Comparison of ENCODE assay signal across 8 cellular contexts in the genomic region with DNA sequence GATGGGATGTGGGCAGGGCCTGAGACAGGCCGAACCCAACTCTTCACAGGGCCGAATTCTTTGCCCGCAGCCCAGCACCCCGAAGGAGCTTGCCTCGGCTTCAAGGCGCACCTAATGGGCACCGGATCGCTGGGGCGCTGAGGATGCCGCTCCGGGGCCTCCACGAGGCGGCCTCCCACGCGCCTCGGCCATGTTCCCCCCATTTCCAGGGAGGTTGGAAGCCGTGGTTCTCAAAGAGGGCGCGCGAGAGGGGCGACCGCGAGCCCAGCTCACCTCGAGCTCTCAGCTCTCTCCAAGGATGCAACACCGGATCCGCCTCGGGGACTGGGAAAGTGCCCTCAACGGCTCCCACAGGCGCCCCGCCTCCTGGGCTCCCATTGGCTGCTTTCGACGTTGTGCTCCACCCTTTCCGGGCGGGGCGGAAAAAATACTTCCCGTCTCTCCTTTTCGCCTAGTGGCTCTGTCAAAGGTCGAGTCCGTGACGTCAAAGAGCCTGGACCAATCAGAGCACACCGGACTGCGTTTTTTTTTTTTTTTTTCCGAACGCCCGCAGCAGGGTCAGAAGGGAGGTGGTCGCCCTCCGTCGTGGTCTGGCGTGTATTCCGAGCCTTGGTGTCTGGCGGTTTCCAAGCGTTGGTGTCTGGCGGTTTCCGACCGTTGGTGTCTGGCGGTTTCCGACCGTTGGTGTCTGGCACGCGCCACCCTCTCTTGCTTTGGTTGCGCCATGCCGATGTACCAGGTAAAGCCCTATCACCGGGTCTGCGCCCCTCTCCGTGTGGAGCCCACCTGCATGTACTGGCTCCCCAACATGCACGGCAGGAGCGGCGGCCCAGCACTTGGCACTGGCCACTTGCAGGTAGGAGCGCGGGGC. TPM values are rescaled to one million over a fixed set of nuclear protein-coding genes. Genes with fewer than 3 reads are reported as not detected.
A peak's percentile ranks its signal among the peaks of the same experiment; 100 is the strongest.
DNase-seq lines count a peak whose midpoint lies in the region; ATAC-seq and TF ChIP-seq lines count a peak whose summit lies in the region.
"Not testable (repeated sequence)": the region's sequence is repeated elsewhere in the genome, so short reads cannot be mapped to it uniquely, and the experiment has no call there.

No MANE protein-coding gene starts in this region.

- intact Hi-C loops in Panc1 (cut with micrococcal nuclease; ENCODE audit: unreplicated experiment); colonic mucosa (cut with DNase I); aorta (cut with DNase I): not testable (repeated sequence)

- not testable (repeated sequence) for H3K36me3 ChIP-seq in Panc1 (ENCODE audit: control insufficient read depth, insufficient read depth, low read length); colonic mucosa; aorta (ENCODE audit: control insufficient read depth in 1 of 2, insufficient read depth in 2 of 2, low read length in 1 of 2)

- H3K4me3 ChIP-seq in Panc1 (ENCODE audit: low read depth in 2 of 2, low read length in 2 of 2) (peak overlapping the region in 1 of 2 experiments; percentile 16; a peak in 1 of 4 replicates), skin epidermis (peak overlapping the region in 5 of 7 experiments; percentile 16 to 48 (median 40))
- not testable (repeated sequence) for H3K4me3 ChIP-seq in colonic mucosa; aorta (ENCODE audit: low read length in 2 of 2)

- CTCF ChIA-PET in Panc1 (lab: Charles Lee) = not testable (repeated sequence)

- in situ Hi-C loops in Panc1 (cut with HindIII; ENCODE audit: low pct_unique_long_range_greater_than_20kb, low sequenced_read_pairs) = not testable (repeated sequence)

- POLR2A ChIA-PET in Panc1 (lab: Charles Lee) = not testable (repeated sequence)

- not testable (repeated sequence) for H3K4me1 ChIP-seq in Panc1 (ENCODE audit: control insufficient read depth, insufficient read depth, low read length); colonic mucosa; aorta (ENCODE audit: control insufficient read depth in 1 of 2, insufficient read depth in 2 of 2, low read length in 2 of 2)

- DNase-seq in Panc1 (ENCODE audit: low read depth, low spot score); aorta: not testable (repeated sequence)
- DNase-seq in activated T-cell treated with anti-CD3 and anti-CD28 coated beads for 48 hours (ENCODE audit: low read depth) (peak; percentile 19), colonic mucosa (peak; percentile 27), kidney tubule cell (ENCODE audit: low spot score) (peak; percentile 25)

- not testable (repeated sequence) for BruUV-seq in Panc1 (replicated peaks; lab: Mats Ljungman, UMichigan)

- H3K9ac ChIP-seq in colonic mucosa (ENCODE audit: low read depth in 2 of 2, low read length in 2 of 2) = not testable (repeated sequence)

- 0% methylated on average over 10 to 39 of the region's 70 CpGs for WGBS in aorta, 2 donors

- H3K9me3 ChIP-seq in Panc1 (ENCODE audit: control insufficient read depth, insufficient read depth, low read depth, low read length); colonic mucosa; aorta (ENCODE audit: control insufficient read depth, low read length): not testable (repeated sequence)

- ATAC-seq in GM19328 (IDR thresholded peaks at IDR 0.05; ENCODE audit: unreplicated experiment) (peak; percentile 57), HG02970 (IDR thresholded peaks at IDR 0.05; ENCODE audit: low FRiP score, unreplicated experiment) (peak; percentile 77), Panc1 (peak; percentile 95), aorta (ENCODE audit: low FRiP score) (peak; percentile 93)

- not testable (repeated sequence) for TF ChIP-seq CTCF in Panc1 (IDR thresholded peaks at IDR 0.05); colonic mucosa (IDR thresholded peaks at IDR 0.05)

- H3K27ac ChIP-seq in Panc1 (ENCODE audit: low read length); colonic mucosa: not testable (repeated sequence)
- peak overlapping the region in 8 of 21 experiments; percentile 30 to 79 (median 54) for H3K27ac ChIP-seq in skin epidermis
- H3K27ac ChIP-seq in aorta (ENCODE audit: low read depth in 1 of 2, low read length in 2 of 2) = peak overlapping the region in 1 of 2 donors; percentile 44

- H3K27me3 ChIP-seq in Panc1 (ENCODE audit: control insufficient read depth, insufficient read depth, low read length); colonic mucosa; aorta (ENCODE audit: control insufficient read depth in 1 of 2, insufficient read depth in 2 of 2, low read length in 1 of 2): not testable (repeated sequence)

RNA-seq across cellular contexts. Expression of a gene that starts 36.5 kb away (rescaled TPM):
- total RNA-seq in Panc1 (2021; ENCODE audit: unreplicated experiment) (4.1 TPM), colonic mucosa (1 to 10 TPM; 1.1 to 2.1 TPM), aorta (1 to 10 TPM; 2.9 to 8.8 TPM)
- 1.5 TPM for polyA plus RNA-seq in Panc1 (2012; ENCODE audit: insufficient read length)
- polyA plus RNA-seq in aorta = 1 to 10 TPM in 1 of 2 donors, not detected in 1; 4.2 TPM
